In the genomic region with DNA sequence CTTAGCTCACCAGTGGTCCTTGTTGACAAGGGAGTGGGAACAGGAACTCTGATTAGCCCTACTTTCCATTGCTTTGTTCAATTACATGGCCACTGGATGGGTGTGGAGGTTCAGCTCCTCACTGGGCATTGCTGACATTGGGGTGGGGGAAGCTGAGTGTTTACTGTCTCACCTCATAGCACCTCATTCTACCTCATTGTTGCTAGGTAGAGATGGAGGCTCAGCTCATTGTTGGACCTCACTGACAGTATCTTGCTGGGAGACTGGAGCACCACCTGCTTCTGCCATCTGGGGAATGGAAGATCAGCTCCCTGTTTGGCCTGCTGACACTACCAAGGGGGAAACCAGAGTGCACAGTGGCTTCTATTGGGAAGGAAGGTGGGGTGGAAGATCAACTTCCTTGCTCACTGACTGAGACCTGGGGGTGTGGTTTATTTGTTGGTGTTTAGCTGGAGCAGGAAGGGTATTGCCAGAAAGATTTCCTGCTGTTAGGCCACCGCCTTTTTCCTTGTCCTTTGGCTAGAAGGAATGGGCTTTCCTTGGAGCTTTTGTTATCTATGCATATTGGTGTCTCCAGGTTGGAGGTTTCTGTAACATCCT, we compare ENCODE assay signal across 16 cellular contexts. TPM values are rescaled to one million over a fixed set of nuclear protein-coding genes. Genes with fewer than 3 reads are reported as not detected.
"Had no signal": no experiment of that assay in that cellular context is flagged by ENCODE, and none has a peak within 500 bp of the region (broad histone marks: within the 10 kb centered on the region; RNA-seq: fewer than 3 reads in every experiment).

No MANE protein-coding gene starts in this region.

- ATAC-seq: activated T-helper 17 cell treated with anti-CD3 and anti-CD28 coated beads, Interleukin-2, amount 50 U/mL, for 72 hours; effector memory CD8-positive, alpha-beta T cell; left lobe of liver; upper lobe of right lung had no signal

- H3K4me1 ChIP-seq: upper lobe of right lung had no signal

- H3K36me3 ChIP-seq: cardiac muscle cell, upper lobe of right lung had no signal

- H3K27ac ChIP-seq: cardiac muscle cell, upper lobe of right lung had no signal

- H3K36me3 Mint-ChIP-seq: memory B cell had no signal

- H3K27me3 ChIP-seq: cardiac muscle cell, upper lobe of right lung had no signal

- H3K9me3 ChIP-seq: upper lobe of right lung had no signal

- H3K27ac Mint-ChIP-seq: activated naive CD4-positive, alpha-beta T cell treated with anti-CD3 and anti-CD28 coated beads for 36 hours; activated T-helper 17 cell treated with anti-CD3 and anti-CD28 coated beads, Interleukin-2, amount 50 U/mL, for 72 hours; effector memory CD8-positive, alpha-beta T cell; memory B cell; stimulated activated naive CD8-positive, alpha-beta T cell treated with anti-CD3 and anti-CD28 coated beads, Interleukin-15, Interleukin-2, amounts not matched to agents 100 ng/mL and 50 ng/mL, for 24 hours had no signal

- DNase-seq: activated CD4-positive, alpha-beta T cell treated with anti-CD3 and anti-CD28 coated beads for 4 hours; activated naive CD4-positive, alpha-beta T cell treated with anti-CD3 and anti-CD28 coated beads for 36 hours; effector memory CD8-positive, alpha-beta T cell; stimulated activated CD4-positive, alpha-beta T cell treated with anti-CD3 and anti-CD28 coated beads, Interleukin-4, amount 100 ng/mL, for 24 hours; upper lobe of right lung had no signal

- H3K4me3 ChIP-seq: cardiac muscle cell, upper lobe of right lung had no signal

- H3K4me3 Mint-ChIP-seq: activated naive CD4-positive, alpha-beta T cell treated with anti-CD3 and anti-CD28 coated beads for 36 hours; activated T-helper 17 cell treated with anti-CD3 and anti-CD28 coated beads, Interleukin-2, amount 50 U/mL, for 72 hours; effector memory CD8-positive, alpha-beta T cell; memory B cell; stimulated activated naive CD8-positive, alpha-beta T cell treated with anti-CD3 and anti-CD28 coated beads, Interleukin-15, Interleukin-2, amounts not matched to agents 100 ng/mL and 50 ng/mL, for 24 hours had no signal

- H3K4me1 Mint-ChIP-seq: activated T-helper 17 cell treated with anti-CD3 and anti-CD28 coated beads, Interleukin-2, amount 50 U/mL, for 72 hours; memory B cell had no signal

- H3K9me3 Mint-ChIP-seq: activated naive CD4-positive, alpha-beta T cell treated with anti-CD3 and anti-CD28 coated beads for 36 hours; activated T-helper 17 cell treated with anti-CD3 and anti-CD28 coated beads, Interleukin-2, amount 50 U/mL, for 72 hours; stimulated activated naive CD8-positive, alpha-beta T cell treated with anti-CD3 and anti-CD28 coated beads, Interleukin-15, Interleukin-2, amounts not matched to agents 100 ng/mL and 50 ng/mL, for 24 hours had no signal

RNA-seq across cellular contexts. Expression of gene OR4E2, which starts 1.3 kb away (rescaled TPM):
- total RNA-seq: activated naive CD4-positive, alpha-beta T cell treated with anti-CD3 and anti-CD28 coated beads for 36 hours; activated T-helper 17 cell treated with anti-CD3 and anti-CD28 coated beads, Interleukin-2, amount 50 U/mL, for 72 hours; cardiac muscle cell; glomerular endothelial cell; left lobe of liver; osteocyte; T-helper 2 cell treated with Interferon-gamma antibody and Interleukin-4, amounts not matched to agents 100 ng/mL and 5 ng/mL, for 36 hours; temporal lobe; upper lobe of right lung had no signal
- polyA plus RNA-seq: cardiac muscle cell, esophagus, neural cell had no signal

RNA-seq across cellular contexts. Expression of gene OR10G2, which starts 17.6 kb away (rescaled TPM):
- total RNA-seq: activated naive CD4-positive, alpha-beta T cell treated with anti-CD3 and anti-CD28 coated beads for 36 hours; activated T-helper 17 cell treated with anti-CD3 and anti-CD28 coated beads, Interleukin-2, amount 50 U/mL, for 72 hours; cardiac muscle cell; glomerular endothelial cell; left lobe of liver; osteocyte; T-helper 2 cell treated with Interferon-gamma antibody and Interleukin-4, amounts not matched to agents 100 ng/mL and 5 ng/mL, for 36 hours; temporal lobe; upper lobe of right lung had no signal
- polyA plus RNA-seq: cardiac muscle cell, esophagus, neural cell had no signal

RNA-seq across cellular contexts. Expression of gene OR4E1, which starts 21.3 kb away (rescaled TPM):
- total RNA-seq: cardiac muscle cell; glomerular endothelial cell; left lobe of liver; osteocyte; T-helper 2 cell treated with Interferon-gamma antibody and Interleukin-4, amounts not matched to agents 100 ng/mL and 5 ng/mL, for 36 hours; temporal lobe; upper lobe of right lung had no signal
- polyA plus RNA-seq: cardiac muscle cell, esophagus, neural cell had no signal
